16 cellular contexts compared by ENCODE assay signal in the genomic region with DNA sequence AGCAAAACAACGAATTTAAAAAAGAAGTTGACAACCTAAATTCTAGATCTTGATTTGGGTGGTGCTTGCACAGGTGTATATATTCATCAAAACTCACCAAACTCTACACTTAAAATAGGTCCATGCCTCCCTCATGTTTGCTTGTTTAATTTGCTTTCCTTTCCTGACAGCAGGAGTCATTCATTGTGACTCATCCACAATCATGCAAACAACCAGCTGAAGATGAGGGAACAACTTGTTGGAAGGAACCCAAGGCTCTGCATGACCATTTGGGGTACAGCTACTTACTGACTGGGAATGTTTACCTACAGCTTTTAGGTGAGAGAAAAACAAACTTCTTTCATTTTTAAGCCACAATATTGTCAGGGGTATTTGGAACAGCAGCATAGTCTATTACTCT.
DNase-seq lines count a peak whose midpoint lies in the region; TF ChIP-seq lines count a peak whose summit lies in the region.
"Had no signal": no experiment of that assay in that cellular context is flagged by ENCODE, and none has a peak within 500 bp of the region (broad histone marks: within the 10 kb centered on the region; RNA-seq: fewer than 3 reads in every experiment).

No MANE protein-coding gene starts in this region.

- TF ChIP-seq CTCF in brain microvascular endothelial cell (IDR thresholded peaks at IDR 0.05; ENCODE audit: low read depth, low read length, missing control alignments) (no peak), GM20000 (IDR thresholded peaks at IDR 0.05; ENCODE audit: extremely low read depth, missing control alignments) (no peak)

- no peaks in the 10 kb centered on the region for H3K36me3 ChIP-seq in brain microvascular endothelial cell (replicated peaks)
- H3K36me3 ChIP-seq: colonic mucosa had no signal

- no peak overlapping the region for H3K4me3 ChIP-seq in brain microvascular endothelial cell (ENCODE audit: low read depth, low read length)
- H3K4me3 ChIP-seq: colonic mucosa, skin epidermis had no signal

- peak; percentile 86 for DNase-seq in COR-L47 (lab: John Stamatoyannopoulos, UW)
- DNase-seq in LHCN-M2 (ENCODE audit: low read depth): peak; percentile 88
- peak; percentile 65 for DNase-seq in brain microvascular endothelial cell
- peak; percentile 13 for DNase-seq in kidney glomerular epithelial cell (lab: John Stamatoyannopoulos, UW)
- no peak for DNase-seq in NCI-H1694 treated with DMSO at 0.1 percent for 48 hours (lab: John Stamatoyannopoulos, UW)
- no peak for DNase-seq in AML-193 (lab: John Stamatoyannopoulos, UW)
- no peak for DNase-seq in GM20000 (ENCODE audit: low spot score)
- DNase-seq in hypothalamus (lab: John Stamatoyannopoulos, UW): no peak
- DNase-seq: activated CD8-positive, alpha-beta memory T cell treated with anti-CD3 and anti-CD28 coated beads for 24 hours; activated naive CD4-positive, alpha-beta T cell treated with anti-CD3 and anti-CD28 coated beads, Interleukin-2, amount 50 U/mL, for 16 hours; CD4-positive, CD25-positive, alpha-beta regulatory T cell; colonic mucosa; left cardiac atrium; MV-4-11; SIG-M5 had no signal

- no peak overlapping the region for H3K27ac ChIP-seq in brain microvascular endothelial cell
- H3K27ac ChIP-seq: colonic mucosa, skin epidermis had no signal

- H3K27me3 ChIP-seq in brain microvascular endothelial cell (replicated peaks): peaks cover 5% of the 10 kb centered on the region
- H3K27me3 ChIP-seq: colonic mucosa had no signal

- in situ Hi-C loops in brain microvascular endothelial cell (cut with HindIII; ENCODE audit: low pct_ligation_motif_present, low sequenced_read_pairs): no loop called here

Comparison
In these comparisons a context has a peak if more than half of its experiments do, and no peak if none do; other contexts are left out.
1. DNase-seq: peak in COR-L47 (single experiment), LHCN-M2 (single experiment), brain microvascular endothelial cell (single experiment) and kidney glomerular epithelial cell (single experiment); none in NCI-H1694 treated with DMSO at 0.1 percent for 48 hours (single experiment), AML-193 (0 of 2), GM20000 (single experiment) and hypothalamus (0 of 51).